In genomic region chr7:94298943-94299342, GRCh38 we compare ENCODE assay signal across 16 cellular contexts.
DNase-seq lines count a peak whose midpoint lies in the region; TF ChIP-seq lines count a peak whose summit lies in the region.
"Had no signal": no experiment of that assay in that cellular context is flagged by ENCODE, and none has a peak within 500 bp of the region (broad histone marks: within the 10 kb centered on the region; RNA-seq: fewer than 3 reads in every experiment).

No MANE protein-coding gene starts in this region.

- peaks cover 100% of the 10 kb centered on the region for H3K4me1 Mint-ChIP-seq in chondrocyte (ENCODE audit: low read depth)
- no peaks in the 10 kb centered on the region for H3K4me1 Mint-ChIP-seq in activated T-cell treated with anti-CD3 and anti-CD28 coated beads, Interleukin-2, amount 50 U/mL, for 24 hours (ENCODE audit: low read depth)
- H3K4me1 Mint-ChIP-seq: activated B cell treated with CpG ODN at 0.5 μM for 24 hours had no signal

- peak; percentile 92 for DNase-seq in LHCN-M2 (ENCODE audit: low read depth)
- no peak for DNase-seq in chondrocyte (ENCODE audit: low spot score)
- no peak for DNase-seq in transverse colon
- no peak for DNase-seq in activated T-cell treated with anti-CD3 and anti-CD28 coated beads, Interleukin-2, amount 50 U/mL, for 24 hours
- no peak for DNase-seq in NCI-H82 (lab: John Stamatoyannopoulos, UW)
- DNase-seq in CD1c-positive myeloid dendritic cell (ENCODE audit: extremely low spot score), result no peak
- DNase-seq: activated B cell treated with CpG ODN at 0.5 μM for 24 hours; NCI-H1436; NCI-H526; stimulated activated CD4-positive, alpha-beta T cell treated with anti-CD3 and anti-CD28 coated beads, Interleukin-4, amount 100 ng/mL, for 4 hours; stimulated activated naive CD8-positive, alpha-beta T cell treated with anti-CD3 and anti-CD28 coated beads, Interleukin-15, Interleukin-2, amounts not matched to agents 100 U/mL and 50 U/mL, for 24 hours had no signal

- peak overlapping the region; percentile 35 for H3K4me3 Mint-ChIP-seq in chondrocyte (ENCODE audit: unreplicated experiment)
- H3K4me3 Mint-ChIP-seq in activated T-cell treated with anti-CD3 and anti-CD28 coated beads, Interleukin-2, amount 50 U/mL, for 24 hours, result no peak overlapping the region
- H3K4me3 Mint-ChIP-seq: activated B cell treated with CpG ODN at 0.5 μM for 24 hours, GM23338 had no signal

- TF ChIP-seq CTCF in chondrocyte (IDR thresholded peaks at IDR 0.05) (no peak), transverse colon (IDR thresholded peaks at IDR 0.05) (no peak)

- TF ChIP-seq POLR2A in transverse colon (IDR thresholded peaks at IDR 0.05), result no peak

- no peaks in the 10 kb centered on the region for H3K9me3 ChIP-seq in muscle layer of duodenum (ENCODE audit: control insufficient read depth in 1 of 2, low read length in 2 of 2)
- no peaks in the 10 kb centered on the region for H3K9me3 ChIP-seq in transverse colon
- H3K9me3 ChIP-seq: ovary had no signal

- peak overlapping the region; percentile 82 for H3K27ac ChIP-seq in muscle layer of duodenum (ENCODE audit: low read length)
- H3K27ac ChIP-seq in transverse colon, result peak overlapping the region; percentile 75 to 86 (median 78)
- H3K27ac ChIP-seq: SK-N-MC had no signal

- H3K4me1 ChIP-seq in muscle layer of duodenum (ENCODE audit: control insufficient read depth in 1 of 2, insufficient read depth in 2 of 2, low read length in 2 of 2) (peaks cover 11 to 68% of the 10 kb centered on the region in 2 donors), transverse colon (peaks cover 0 to 51% (median 25%) of the 10 kb centered on the region in 4 donors)

- H3K4me3 ChIP-seq in muscle layer of duodenum (ENCODE audit: low read depth in 1 of 2, low read length in 2 of 2) (no peak overlapping the region), transverse colon (no peak overlapping the region)
- H3K4me3 ChIP-seq: GM12878, GM23338, ovary, SK-N-MC had no signal

- peak overlapping the region; percentile 94 for H3K27ac Mint-ChIP-seq in chondrocyte (ENCODE audit: unreplicated experiment)
- H3K27ac Mint-ChIP-seq in activated T-cell treated with anti-CD3 and anti-CD28 coated beads, Interleukin-2, amount 50 U/mL, for 24 hours, result no peak overlapping the region
- H3K27ac Mint-ChIP-seq: activated B cell treated with CpG ODN at 0.5 μM for 24 hours, GM23338 had no signal

- intact Hi-C loops in transverse colon (cut with DNase I; ENCODE audit: low total_unique reads), result loop anchor here (5.0 kb wide), 1 partner anchor 358 kb away; the partner anchor contains the start of gene SGCE

- no peaks in the 10 kb centered on the region for H3K27me3 Mint-ChIP-seq in chondrocyte (ENCODE audit: low read depth)
- H3K27me3 Mint-ChIP-seq in activated T-cell treated with anti-CD3 and anti-CD28 coated beads, Interleukin-2, amount 50 U/mL, for 24 hours, result peaks cover 8% of the 10 kb centered on the region

- H3K27me3 ChIP-seq in muscle layer of duodenum (ENCODE audit: low read depth, low read length), result no peaks in the 10 kb centered on the region
- no peaks in the 10 kb centered on the region for H3K27me3 ChIP-seq in transverse colon
- H3K27me3 ChIP-seq: ovary had no signal

- no peaks in the 10 kb centered on the region for H3K9me3 Mint-ChIP-seq in chondrocyte (ENCODE audit: low read depth)
- no peaks in the 10 kb centered on the region for H3K9me3 Mint-ChIP-seq in activated T-cell treated with anti-CD3 and anti-CD28 coated beads, Interleukin-2, amount 50 U/mL, for 24 hours
- H3K9me3 Mint-ChIP-seq: activated B cell treated with CpG ODN at 0.5 μM for 24 hours, GM23338 had no signal

- H3K36me3 ChIP-seq in muscle layer of duodenum (ENCODE audit: control insufficient read depth in 1 of 2, insufficient read depth in 2 of 2, low read length in 2 of 2), result peaks cover 0 to 3% of the 10 kb centered on the region in 2 donors
- H3K36me3 ChIP-seq in transverse colon, result no peaks in the 10 kb centered on the region
- H3K36me3 ChIP-seq: ovary had no signal

- WGBS in transverse colon (ENCODE audit: low coverage in 1 of 2), 2 donors, result 49 to 60% methylated on average over 3 of the region's 3 CpGs

- no peaks in the 10 kb centered on the region for H3K36me3 Mint-ChIP-seq in chondrocyte (ENCODE audit: low read depth)
- no peaks in the 10 kb centered on the region for H3K36me3 Mint-ChIP-seq in activated T-cell treated with anti-CD3 and anti-CD28 coated beads, Interleukin-2, amount 50 U/mL, for 24 hours (ENCODE audit: low read depth)

- in situ Hi-C loops in transverse colon (cut with MboI; ENCODE audit: low pct_ligation_motif_present in 1 of 4, low pct_unique_long_range_greater_than_20kb in 1 of 4, low sequenced_read_pairs in 3 of 4), result loop anchor here in 3 of 4 donors (10.0 kb wide), 1 partner anchor 96 kb away; the partner anchor contains the start of gene COL1A2 (in 3 of the 3)

- no peak for TF ChIP-seq EP300 in transverse colon (IDR thresholded peaks at IDR 0.05; ENCODE audit: low read depth)
